Comparison of ENCODE assay signal across 9 cellular contexts in the genomic region with DNA sequence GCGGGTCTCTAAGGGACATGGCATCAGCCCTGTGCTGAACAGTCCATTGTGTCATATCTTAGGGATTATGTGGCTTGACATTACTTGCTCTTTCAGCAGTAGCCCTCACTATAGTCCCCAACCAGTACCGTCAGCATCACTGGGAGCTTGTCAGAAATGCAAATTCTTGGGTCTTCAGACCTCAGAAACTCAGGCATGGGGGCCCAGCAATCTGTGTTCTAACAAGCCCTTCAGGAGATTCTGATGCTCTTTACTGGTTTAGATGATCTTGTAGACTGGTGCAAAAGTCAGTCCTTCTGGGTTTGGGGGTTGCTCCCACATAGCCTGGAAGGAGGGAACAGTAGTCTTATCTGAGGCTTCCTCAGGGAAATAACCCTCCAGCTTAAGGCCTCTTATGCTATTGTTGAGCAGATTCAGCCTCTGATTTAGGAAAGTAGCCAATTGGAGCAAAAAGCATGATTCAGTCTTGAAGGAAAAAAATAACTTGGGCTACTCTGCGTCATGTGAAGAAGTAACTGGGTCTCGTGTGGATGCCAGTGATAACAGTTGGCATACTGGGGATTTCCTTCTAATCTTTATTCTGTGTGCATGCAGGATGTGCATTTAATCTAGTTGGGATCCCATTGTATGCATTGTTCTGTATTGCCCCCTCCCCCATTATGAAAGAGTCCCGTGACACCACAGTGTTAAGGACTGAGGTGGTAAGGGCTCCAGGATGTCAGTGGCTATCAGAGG. TPM values are rescaled to one million over a fixed set of nuclear protein-coding genes. Genes with fewer than 3 reads are reported as not detected.
DNase-seq lines count a peak whose midpoint lies in the region; ATAC-seq and TF ChIP-seq lines count a peak whose summit lies in the region.
"Had no signal": no experiment of that assay in that cellular context is flagged by ENCODE, and none has a peak within 500 bp of the region (broad histone marks: within the 10 kb centered on the region; RNA-seq: fewer than 3 reads in every experiment).

No MANE protein-coding gene starts in this region.

- peak overlapping the region; percentile 84 for H3K27ac ChIP-seq in cingulate gyrus (ENCODE audit: low read depth, low read length)
- H3K27ac ChIP-seq: VCaP had no signal

- no peak overlapping the region for H3K4me3 Mint-ChIP-seq in mesothelial cell of epicardium

- H3K27me3 Mint-ChIP-seq in mesothelial cell of epicardium (ENCODE audit: low read depth): no peaks in the 10 kb centered on the region

- peaks cover 4% of the 10 kb centered on the region for H3K9me3 Mint-ChIP-seq in mesothelial cell of epicardium

- peak overlapping the region; percentile 98 for H3K27ac Mint-ChIP-seq in mesothelial cell of epicardium

- DNase-seq in AG20443 (ENCODE audit: low spot score): peak; percentile 71
- DNase-seq in mesothelial cell of epicardium (ENCODE audit: low spot score in 2 of 2, unreplicated experiment in 2 of 2): peak in 1 of 2 experiments; percentile 9
- DNase-seq in NCI-H82 (lab: John Stamatoyannopoulos, UW): no peak
- no peak for DNase-seq in HK-2 (ENCODE audit: unreplicated experiment)
- DNase-seq in NCI-H2107 treated with DMSO at 0.1 percent for 48 hours (lab: John Stamatoyannopoulos, UW; ENCODE audit: unreplicated experiment): no peak
- no peak for DNase-seq in stimulated activated CD4-positive, alpha-beta T cell treated with anti-CD3 and anti-CD28 coated beads, Interleukin-4, amount 100 ng/mL, for 4 hours

- peak; percentile 53 for ATAC-seq in HG02763 (IDR thresholded peaks at IDR 0.05; ENCODE audit: unreplicated experiment)

- no peaks in the 10 kb centered on the region for H3K36me3 Mint-ChIP-seq in mesothelial cell of epicardium

- no peak for TF ChIP-seq CTCF in mesothelial cell of epicardium (IDR thresholded peaks at IDR 0.05; ENCODE audit: unreplicated experiment)

- H3K4me1 Mint-ChIP-seq in mesothelial cell of epicardium: peaks cover 32% of the 10 kb centered on the region

RNA-seq across cellular contexts. Expression of gene TRAK1, which starts 38.9 kb away (rescaled TPM):
- 49.0 to 50.7 TPM (median 50.3 TPM) in 3 replicates for total RNA-seq in mesothelial cell of epicardium
